In genomic region chr1:115112496-115113375, GRCh38 we compare ENCODE assay signal across 8 cellular contexts. TPM values are rescaled to one million over a fixed set of nuclear protein-coding genes. Genes with fewer than 3 reads are reported as not detected.
DNase-seq lines count a peak whose midpoint lies in the region; ATAC-seq, FAIRE-seq and TF ChIP-seq lines count a peak whose summit lies in the region.

No MANE protein-coding gene starts in this region.

- H3K27ac ChIP-seq in foreskin keratinocyte (no peak overlapping the region), psoas muscle (no peak overlapping the region)

- no peak for DNase-seq in GM06990 (ENCODE audit: extremely low read depth, insufficient read length)
- peak; percentile 58 for DNase-seq in NCI-H2227 (lab: John Stamatoyannopoulos, UW; ENCODE audit: unreplicated experiment)
- DNase-seq in activated T-cell treated with anti-CD3 and anti-CD28 coated beads for 24 hours (ENCODE audit: low read depth) = peak; percentile 30
- DNase-seq in foreskin keratinocyte = no peak
- no peak for DNase-seq in psoas muscle
- DNase-seq in frontal cortex (ENCODE audit: low spot score in 2 of 2) = no peak

- ATAC-seq in foreskin keratinocyte (peak; percentile 14), psoas muscle (peak in 2 of 4 donors; percentile 49 to 58), HG02610 (IDR thresholded peaks at IDR 0.05; ENCODE audit: unreplicated experiment) (no peak), GM19455 (IDR thresholded peaks at IDR 0.05; ENCODE audit: unreplicated experiment) (no peak)

- no peaks in the 10 kb centered on the region for H3K4me1 ChIP-seq in foreskin keratinocyte
- H3K4me1 ChIP-seq in psoas muscle = no peaks in the 10 kb centered on the region

- H3K4me3 ChIP-seq in GM06990 (replicated peaks; ENCODE audit: low read depth, low read length) = no peak overlapping the region
- no peak overlapping the region for H3K4me3 ChIP-seq in psoas muscle

- TF ChIP-seq CTCF in GM06990 (IDR thresholded peaks at IDR 0.05; ENCODE audit: insufficient read depth, low read length, poor library complexity, severe bottlenecking) (peak; percentile 93), foreskin keratinocyte (conservative IDR thresholded peaks at IDR 0.05) (peak; percentile 88), psoas muscle (IDR thresholded peaks at IDR 0.05) (peak; percentile 93)

- no peak for FAIRE-seq in frontal cortex (lab: Jason Lieb, UNC)

- H3K27me3 ChIP-seq in GM06990 (replicated peaks; ENCODE audit: control insufficient read depth, insufficient read depth, low read length) (no peaks in the 10 kb centered on the region), foreskin keratinocyte (no peaks in the 10 kb centered on the region), psoas muscle (ENCODE audit: insufficient read depth in 3 of 3, low read length in 2 of 3) (no peaks in the 10 kb centered on the region)

- WGBS in psoas muscle, 3 donors = 24 to 27% (median 25%) methylated on average over 18 of the region's 18 CpGs

- H3K36me3 ChIP-seq in GM06990 (ENCODE audit: control insufficient read depth, insufficient read depth, low read length) (no peaks in the 10 kb centered on the region), psoas muscle (ENCODE audit: insufficient read depth in 1 of 2, low read depth in 1 of 2) (no peaks in the 10 kb centered on the region)

- intact Hi-C loops in psoas muscle (cut with DNase I) = loop anchor here (1.0 to 5.0 kb wide), 3 partner anchors 60 to 133 kb away; no protein-coding TSS in a partner anchor

- no peaks in the 10 kb centered on the region for H3K9me3 ChIP-seq in psoas muscle

RNA-seq across cellular contexts. Expression of gene TSPAN2, which starts 23.4 kb away (rescaled TPM):
- 0.32 and 0.48 TPM in 2 replicates for total RNA-seq in foreskin keratinocyte
- 0.17 and 0.30 TPM in 2 replicates for polyA plus RNA-seq in foreskin keratinocyte
- 1 to 10 TPM; 1.2 to 2.3 (median 2.1) TPM for total RNA-seq in psoas muscle
- 1 to 10 TPM in 2 of 3 donors, under 1 TPM in 1; 0.87 to 1.4 (median 1.1) TPM for polyA plus RNA-seq in psoas muscle
- 31.8 TPM for total RNA-seq in frontal cortex

Comparison
In these comparisons a context has a peak if more than half of its experiments do, and no peak if none do; other contexts are left out.
1. DNase-seq: peak in NCI-H2227 (single experiment) and activated T-cell treated with anti-CD3 and anti-CD28 coated beads for 24 hours (single experiment); none in GM06990 (single experiment), foreskin keratinocyte (0 of 2), psoas muscle (0 of 2) and frontal cortex (0 of 2).
2. Peak in every context shown above with its lines, with median percentiles within 50 percentile points of each other: CTCF ChIP-seq.